ENCODE assay signal across 8 cellular contexts in genomic region chr6:2853766-2854393, GRCh38. TPM values are rescaled to one million over a fixed set of nuclear protein-coding genes. Genes with fewer than 3 reads are reported as not detected.
DNase-seq lines count a peak whose midpoint lies in the region; ATAC-seq, FAIRE-seq and TF ChIP-seq lines count a peak whose summit lies in the region.

No MANE protein-coding gene starts in this region.

- H3K18ac ChIP-seq in mesendoderm (ENCODE audit: low read length), result peak overlapping the region; percentile 88

- H4K8ac ChIP-seq in mesendoderm (ENCODE audit: low read depth, low read length), result no peak overlapping the region

- FAIRE-seq in GM18507 (lab: Jason Lieb, UNC) (peak; percentile 87), D721Med (lab: Jason Lieb, UNC) (no peak)

- no peaks in the 10 kb centered on the region for H4K20me1 ChIP-seq in MM.1S (ENCODE audit: insufficient read depth, low read length)

- H4K5ac ChIP-seq in mesendoderm (ENCODE audit: low read length), result peak overlapping the region; percentile 72

- no peaks in the 10 kb centered on the region for H3F3A ChIP-seq in MM.1S (ENCODE audit: insufficient read depth, low read length)

- intact Hi-C loops in dendritic cell treated with granulocyte-macrophage colony-stimulating factor and Interleukin-4, amounts not matched to agents 40 ng/mL and 50 ng/mL, for 4 days (cut with micrococcal nuclease), result loop anchor here (1.0 to 5.0 kb wide), 2 partner anchors 13 to 33 kb away; partner anchors contain the start of gene SERPINB1

- no peaks in the 10 kb centered on the region for H3K9me3 ChIP-seq in MM.1S (replicated peaks; ENCODE audit: insufficient read depth, low read length)

- H3K23ac ChIP-seq in mesendoderm (ENCODE audit: low read length), result no peak overlapping the region

- H3K4me3 Mint-ChIP-seq in dendritic cell treated with granulocyte-macrophage colony-stimulating factor and Interleukin-4, amounts not matched to agents 40 ng/mL and 50 ng/mL, for 4 days, result peak overlapping the region; percentile 58

- peaks cover 73% of the 10 kb centered on the region for H3K4me1 Mint-ChIP-seq in dendritic cell treated with granulocyte-macrophage colony-stimulating factor and Interleukin-4, amounts not matched to agents 40 ng/mL and 50 ng/mL, for 4 days (ENCODE audit: low read depth)

- peak overlapping the region; percentile 88 for H3K56ac ChIP-seq in mesendoderm (ENCODE audit: low read length)

- 0 out of 2 replicates have a peak overlapping the region, but pooled peaks have one; percentile 12 for H2AFZ ChIP-seq in MM.1S (ENCODE audit: low read length)

- H3K36me3 Mint-ChIP-seq in dendritic cell treated with granulocyte-macrophage colony-stimulating factor and Interleukin-4, amounts not matched to agents 40 ng/mL and 50 ng/mL, for 4 days (ENCODE audit: low read depth), result no peaks in the 10 kb centered on the region

- TF ChIP-seq CTCF in MM.1S (IDR thresholded peaks at IDR 0.05; ENCODE audit: low read length) (peak; percentile 43), D721Med (IDR thresholded peaks at IDR 0.05; ENCODE audit: insufficient read depth, missing control alignments) (no peak)

- H3K4me3 ChIP-seq in MM.1S (ENCODE audit: low read length), result peak overlapping the region; percentile 15
- no peak overlapping the region for H3K4me3 ChIP-seq in mesendoderm (ENCODE audit: low read length)

- H3K4me2 ChIP-seq in MM.1S (ENCODE audit: low read depth, low read length) (peak overlapping the region; percentile 53), mesendoderm (ENCODE audit: low read length) (peak overlapping the region; percentile 2)

- H3K9ac ChIP-seq in MM.1S (ENCODE audit: low read length) (no peak overlapping the region), mesendoderm (ENCODE audit: low read length) (peak overlapping the region; percentile 44)

- WGBS in mesendoderm (ENCODE audit: extremely low coverage, insufficient coverage, low lambda C conversion rate), result no CpG with 5 or more reads among the region's 14 CpGs

- no peaks in the 10 kb centered on the region for H3K9me2 ChIP-seq in MM.1S (replicated peaks; ENCODE audit: insufficient read depth, low read length)

- H3K27me3 ChIP-seq in MM.1S (replicated peaks; ENCODE audit: insufficient read depth, low read length) (no peaks in the 10 kb centered on the region), mesendoderm (ENCODE audit: insufficient read depth, low read length, poor library complexity) (no peaks in the 10 kb centered on the region)

- DNase-seq in GM18507 (ENCODE audit: extremely low spot score, insufficient read length, low read depth) (no peak), MM.1S (no peak), mesendoderm (peak; percentile 96), D721Med (ENCODE audit: insufficient read length, low spot score) (no peak)
- peak; percentile 72 to 78 for DNase-seq in activated CD4-positive, alpha-beta T cell treated with anti-CD3 and anti-CD28 coated beads for 24 hours (ENCODE audit: low read depth in 2 of 2)
- DNase-seq in stimulated activated CD8-positive, alpha-beta memory T cell treated with anti-CD3 and anti-CD28 coated beads, Interleukin-4, amount 100 ng/mL, for 4 hours (ENCODE audit: low read depth in 2 of 2, low spot score in 1 of 2), result peak; percentile 72 to 79

- peak overlapping the region; percentile 44 for H3K4ac ChIP-seq in mesendoderm (ENCODE audit: low read depth, low read length)

- ATAC-seq in GM19328 (IDR thresholded peaks at IDR 0.05; ENCODE audit: unreplicated experiment), result no peak

- peak overlapping the region; percentile 95 for H2BK5ac ChIP-seq in mesendoderm (ENCODE audit: low read length)

- H2BK120ac ChIP-seq in mesendoderm (ENCODE audit: low read depth, low read length), result no peak overlapping the region

- H2BK15ac ChIP-seq in mesendoderm (replicated peaks; ENCODE audit: low read depth), result no peak overlapping the region

- peak overlapping the region; percentile 93 for H3K27ac Mint-ChIP-seq in dendritic cell treated with granulocyte-macrophage colony-stimulating factor and Interleukin-4, amounts not matched to agents 40 ng/mL and 50 ng/mL, for 4 days

- H3K79me2 ChIP-seq in MM.1S (ENCODE audit: low read length) (no peaks in the 10 kb centered on the region), mesendoderm (ENCODE audit: control insufficient read depth, insufficient read depth, low read length) (no peaks in the 10 kb centered on the region)

- H3K36me3 ChIP-seq in MM.1S (replicated peaks; ENCODE audit: insufficient read depth, low read length) (no peaks in the 10 kb centered on the region), mesendoderm (ENCODE audit: control insufficient read depth, insufficient read depth, low read length) (no peaks in the 10 kb centered on the region)

- H3K27me3 Mint-ChIP-seq in dendritic cell treated with granulocyte-macrophage colony-stimulating factor and Interleukin-4, amounts not matched to agents 40 ng/mL and 50 ng/mL, for 4 days, result no peaks in the 10 kb centered on the region

- H3K27ac ChIP-seq in MM.1S (ENCODE audit: low read length) (no peak overlapping the region), mesendoderm (ENCODE audit: low read depth, low read length) (peak overlapping the region; percentile 71)

- no peaks in the 10 kb centered on the region for H3K79me1 ChIP-seq in mesendoderm (ENCODE audit: low read length)

- no peaks in the 10 kb centered on the region for H3K9me3 Mint-ChIP-seq in dendritic cell treated with granulocyte-macrophage colony-stimulating factor and Interleukin-4, amounts not matched to agents 40 ng/mL and 50 ng/mL, for 4 days

- H2AK5ac ChIP-seq in mesendoderm (ENCODE audit: low read length), result no peak overlapping the region

- H3K4me1 ChIP-seq in MM.1S (ENCODE audit: low read length) (peaks cover 7% of the 10 kb centered on the region), mesendoderm (ENCODE audit: control insufficient read depth, low read depth, low read length) (peaks cover 20% of the 10 kb centered on the region)

RNA-seq across cellular contexts. Expression of gene SERPINB1, which starts 12.2 kb away (rescaled TPM):
- 13.7 TPM for polyA plus RNA-seq in mesendoderm (2013, experiment 1 of 2)
- 12.7 TPM for polyA plus RNA-seq in mesendoderm (2013, experiment 2 of 2)

RNA-seq across cellular contexts. Expression of gene SERPINB9, which starts 49.2 kb away (rescaled TPM):
- 281 TPM for polyA plus RNA-seq in mesendoderm (2013, experiment 1 of 2)
- polyA plus RNA-seq in mesendoderm (2013, experiment 2 of 2), result 280 TPM

Comparison
In these comparisons a context has a peak if more than half of its experiments do, and no peak if none do; other contexts are left out.
1. DNase-seq: peak in activated CD4-positive, alpha-beta T cell treated with anti-CD3 and anti-CD28 coated beads for 24 hours (2 of 2), mesendoderm (single experiment) and stimulated activated CD8-positive, alpha-beta memory T cell treated with anti-CD3 and anti-CD28 coated beads, Interleukin-4, amount 100 ng/mL, for 4 hours (2 of 2); none in GM18507 (single experiment), MM.1S (single experiment) and D721Med (single experiment).